8 cellular contexts compared by ENCODE assay signal in genomic region chr2:172592190-172592589, GRCh38. TPM values are rescaled to one million over a fixed set of nuclear protein-coding genes. Genes with fewer than 3 reads are reported as not detected.
DNase-seq lines count a peak whose midpoint lies in the region; ATAC-seq and TF ChIP-seq lines count a peak whose summit lies in the region.
"Not testable (repeated sequence)": the region's sequence is repeated elsewhere in the genome, so short reads cannot be mapped to it uniquely, and the experiment has no call there.

No MANE protein-coding gene starts in this region.

- CTCF ChIA-PET in CD8-positive, alpha-beta T cell (lab: Charles Lee), result interaction anchor here (1.1 to 2.7 kb wide), 5 partner anchors 11 to 121 kb away, joined by 3 to 12 read pairs (median 3); no protein-coding TSS in a partner anchor
- CTCF ChIA-PET in WTC11 (lab: Charles Lee), result interaction anchor here (1.4 to 4.3 kb wide), 2 partner anchors 82 to 118 kb away, joined by 3 to 57 read pairs; no protein-coding TSS in a partner anchor

- POLR2A ChIA-PET in CD8-positive, alpha-beta T cell (lab: Charles Lee); WTC11 (lab: Charles Lee): not testable (repeated sequence)

- not testable (repeated sequence) for H3K4me1 ChIP-seq in CD8-positive, alpha-beta T cell (ENCODE audit: insufficient read depth, low read length)
- H3K4me1 ChIP-seq in MM.1S (ENCODE audit: low read length) (peaks cover 38% of the 10 kb centered on the region), cardiac muscle cell (ENCODE audit: low read depth) (peaks cover 20% of the 10 kb centered on the region)

- not testable (repeated sequence) for H3K4me3 Mint-ChIP-seq in CD8-positive, alpha-beta T cell; WTC11; activated naive CD4-positive, alpha-beta T cell treated with anti-CD3 and anti-CD28 coated beads, Interleukin-2, amount 50 U/mL, for 24 hours; chondrocyte (ENCODE audit: unreplicated experiment); naive B cell; nephron progenitor cell

- not testable (repeated sequence) for H3K27ac ChIP-seq in CD8-positive, alpha-beta T cell (ENCODE audit: low read depth, low read length)
- H3K27ac ChIP-seq in MM.1S (ENCODE audit: low read length), result peak overlapping the region; percentile 31; the same call in 1 of the 2 replicates
- H3K27ac ChIP-seq in cardiac muscle cell, result peak overlapping the region; percentile 85

- not testable (repeated sequence) for H3K9me2 ChIP-seq in MM.1S (replicated peaks; ENCODE audit: insufficient read depth, low read length)

- not testable (repeated sequence) for H3K27me3 ChIP-seq in CD8-positive, alpha-beta T cell (ENCODE audit: insufficient read depth, low read length); MM.1S (replicated peaks; ENCODE audit: insufficient read depth, low read length); cardiac muscle cell

- ATAC-seq in CD8-positive, alpha-beta T cell; WTC11; naive B cell (ENCODE audit: low read depth in 2 of 2): not testable (repeated sequence)

- H3K9ac ChIP-seq in MM.1S (ENCODE audit: low read length), result not testable (repeated sequence)

- peaks cover 27% of the 10 kb centered on the region for H3K4me1 Mint-ChIP-seq in CD8-positive, alpha-beta T cell (ENCODE audit: low read depth)
- H3K4me1 Mint-ChIP-seq in WTC11 (peaks cover 14% of the 10 kb centered on the region), chondrocyte (ENCODE audit: low read depth) (peaks cover 18% of the 10 kb centered on the region)
- peaks cover 42% of the 10 kb centered on the region for H3K4me1 Mint-ChIP-seq in activated naive CD4-positive, alpha-beta T cell treated with anti-CD3 and anti-CD28 coated beads, Interleukin-2, amount 50 U/mL, for 24 hours
- H3K4me1 Mint-ChIP-seq in naive B cell, nephron progenitor cell: not testable (repeated sequence)

- TF ChIP-seq CTCF in CD8-positive, alpha-beta T cell (IDR thresholded peaks at IDR 0.05); MM.1S (IDR thresholded peaks at IDR 0.05; ENCODE audit: low read length); WTC11 (IDR thresholded peaks at IDR 0.05); chondrocyte (IDR thresholded peaks at IDR 0.05); cardiac muscle cell (IDR thresholded peaks at IDR 0.05; ENCODE audit: low read depth, low read length); nephron progenitor cell (IDR thresholded peaks at IDR 0.05): not testable (repeated sequence)

- peaks cover 73% of the 10 kb centered on the region for H3K79me2 ChIP-seq in MM.1S (ENCODE audit: low read length)

- not testable (repeated sequence) for DNase-seq in CD8-positive, alpha-beta T cell; MM.1S; WTC11 (ENCODE audit: low spot score); chondrocyte (ENCODE audit: low spot score); cardiac muscle cell (ENCODE audit: low read depth in 1 of 2, low spot score in 1 of 2); naive B cell; nephron progenitor cell

- H3K4me3 ChIP-seq in CD8-positive, alpha-beta T cell (ENCODE audit: low read depth, low read length); MM.1S (ENCODE audit: low read length); cardiac muscle cell: not testable (repeated sequence)

- H3K27me3 Mint-ChIP-seq in CD8-positive, alpha-beta T cell (ENCODE audit: low read depth); WTC11 (ENCODE audit: low read depth); activated naive CD4-positive, alpha-beta T cell treated with anti-CD3 and anti-CD28 coated beads, Interleukin-2, amount 50 U/mL, for 24 hours; chondrocyte (ENCODE audit: low read depth); naive B cell; nephron progenitor cell (ENCODE audit: low read depth, poor library complexity): not testable (repeated sequence)

- peaks cover 92% of the 10 kb centered on the region for H3K36me3 Mint-ChIP-seq in CD8-positive, alpha-beta T cell
- H3K36me3 Mint-ChIP-seq in WTC11, result peaks cover 88% of the 10 kb centered on the region
- peaks cover 32% of the 10 kb centered on the region for H3K36me3 Mint-ChIP-seq in activated naive CD4-positive, alpha-beta T cell treated with anti-CD3 and anti-CD28 coated beads, Interleukin-2, amount 50 U/mL, for 24 hours
- H3K36me3 Mint-ChIP-seq in chondrocyte (ENCODE audit: low read depth), result peaks cover 23% of the 10 kb centered on the region
- H3K36me3 Mint-ChIP-seq in naive B cell, result peaks cover 39 to 42% of the 10 kb centered on the region in 2 donors
- peaks cover 74% of the 10 kb centered on the region for H3K36me3 Mint-ChIP-seq in nephron progenitor cell (ENCODE audit: low read depth)

- H3K9me3 Mint-ChIP-seq in CD8-positive, alpha-beta T cell; activated naive CD4-positive, alpha-beta T cell treated with anti-CD3 and anti-CD28 coated beads, Interleukin-2, amount 50 U/mL, for 24 hours; chondrocyte (ENCODE audit: low read depth); naive B cell: not testable (repeated sequence)
- peaks cover 36% of the 10 kb centered on the region for H3K9me3 Mint-ChIP-seq in WTC11
- peaks cover 18% of the 10 kb centered on the region for H3K9me3 Mint-ChIP-seq in nephron progenitor cell

- H3K4me2 ChIP-seq in MM.1S (ENCODE audit: low read depth, low read length), result not testable (repeated sequence)

- H3F3A ChIP-seq in MM.1S (ENCODE audit: insufficient read depth, low read length), result peaks cover 60% of the 10 kb centered on the region

- H3K9me3 ChIP-seq in CD8-positive, alpha-beta T cell (ENCODE audit: low read length); MM.1S (replicated peaks; ENCODE audit: insufficient read depth, low read length); cardiac muscle cell (ENCODE audit: low read depth): not testable (repeated sequence)

- peaks cover 55% of the 10 kb centered on the region for H3K36me3 ChIP-seq in CD8-positive, alpha-beta T cell (ENCODE audit: insufficient read depth, low read length)
- H3K36me3 ChIP-seq in MM.1S (replicated peaks; ENCODE audit: insufficient read depth, low read length), result peaks cover 39% of the 10 kb centered on the region
- peaks cover 81% of the 10 kb centered on the region for H3K36me3 ChIP-seq in cardiac muscle cell

- intact Hi-C loops in CD8-positive, alpha-beta T cell (cut with DNase I, micrococcal nuclease), result not testable (repeated sequence)

- H4K20me1 ChIP-seq in MM.1S (ENCODE audit: insufficient read depth, low read length), result not testable (repeated sequence)

- H3K27ac Mint-ChIP-seq in CD8-positive, alpha-beta T cell, result peak overlapping the region; percentile 52
- H3K27ac Mint-ChIP-seq in WTC11 (peak overlapping the region; percentile 55; the same call in 1 of the 2 replicates), chondrocyte (ENCODE audit: unreplicated experiment) (peak overlapping the region; percentile 46), naive B cell (peak overlapping the region in 4 of 6 donors; percentile 2 to 96 (median 58)), nephron progenitor cell (peak overlapping the region; percentile 87)
- H3K27ac Mint-ChIP-seq in activated naive CD4-positive, alpha-beta T cell treated with anti-CD3 and anti-CD28 coated beads, Interleukin-2, amount 50 U/mL, for 24 hours, result peak overlapping the region; percentile 31

- H2AFZ ChIP-seq in MM.1S (ENCODE audit: low read length), result not testable (repeated sequence)

RNA-seq across cellular contexts. Expression of gene PDK1, which starts 36.3 kb away (rescaled TPM):
- 10 to 100 TPM; 34.1 to 36.6 TPM for total RNA-seq in CD8-positive, alpha-beta T cell
- total RNA-seq in WTC11 (2021) (22.9 to 31.6 TPM (median 30.5 TPM) in 3 replicates), chondrocyte (13.9 to 27.9 TPM (median 27.6 TPM) in 3 replicates), cardiac muscle cell (619 and 1,005 TPM in 2 replicates)
- polyA plus RNA-seq in cardiac muscle cell (383 and 432 TPM in 2 replicates), naive B cell (ENCODE audit: low read depth in 6 of 6) (10 to 100 TPM; 24.2 to 41.4 (median 32.4) TPM)

Comparison
In these comparisons a context has a peak if more than half of its experiments do, and no peak if none do; other contexts are left out.
1. H3K27ac Mint-ChIP-seq: peak in every context shown above with its lines; median percentile 87 in nephron progenitor cell; 58 in naive B cell; 55 in WTC11; 52 in CD8-positive, alpha-beta T cell; 46 in chondrocyte; 31 in activated naive CD4-positive, alpha-beta T cell treated with anti-CD3 and anti-CD28 coated beads, Interleukin-2, amount 50 U/mL, for 24 hours.
2. RNA of gene PDK1, which starts 36.3 kb away (total RNA-seq): 619 to 1,005 TPM in cardiac muscle cell; 34.1 to 36.6 TPM in CD8-positive, alpha-beta T cell, 13.9 to 27.9 TPM in chondrocyte and 22.9 to 31.6 TPM in WTC11; every median in the first group is over 10 times any median in the second.